Comparison of ENCODE assay signal across 16 cellular contexts in genomic region chr2:66461751-66462150, GRCh38. TPM values are rescaled to one million over a fixed set of nuclear protein-coding genes. Genes with fewer than 3 reads are reported as not detected.
"Had no signal": no experiment of that assay in that cellular context is flagged by ENCODE, and none has a peak within 500 bp of the region (broad histone marks: within the 10 kb centered on the region; RNA-seq: fewer than 3 reads in every experiment).

No MANE protein-coding gene starts in this region.

- H3K4me1 ChIP-seq: SJSA1 had no signal

- H3K4me3 ChIP-seq: gastrocnemius medialis, heart left ventricle, SJSA1, transverse colon had no signal

- ATAC-seq: activated T-cell treated with anti-CD3 and anti-CD28 coated beads, Interleukin-2, amount 50 U/mL, for 72 hours; gastrocnemius medialis; heart left ventricle; left ventricle myocardium superior; natural killer cell treated with Interleukin-12 subunit alpha and Interleukin-12 subunit beta and Interleukin-15 and Interleukin-18, amount 100 ng/mL, for 72 hours had no signal

- H3K36me3 Mint-ChIP-seq: memory B cell; natural killer cell treated with Interleukin-12 subunit alpha and Interleukin-12 subunit beta and Interleukin-15 and Interleukin-18, amount 100 ng/mL, for 72 hours had no signal

- DNase-seq: activated CD4-positive, alpha-beta T cell treated with anti-CD3 and anti-CD28 coated beads, Interleukin-2, amount 50 U/mL, for 4 hours; activated effector memory CD4-positive, alpha-beta T cell treated with anti-CD3 and anti-CD28 coated beads, Interleukin-2, amount 50 U/mL, for 16 hours; activated naive CD4-positive, alpha-beta T cell treated with anti-CD3 and anti-CD28 coated beads, Interleukin-2, amount 50 U/mL, for 16 hours; activated T-cell treated with anti-CD3 and anti-CD28 coated beads, Interleukin-2, amount 50 U/mL, for 72 hours; dermis blood vessel endothelial cell; gastrocnemius medialis; heart left ventricle; left ventricle myocardium superior; stimulated activated CD8-positive, alpha-beta memory T cell treated with anti-CD3 and anti-CD28 coated beads, Interleukin-4, amount 100 ng/mL, for 48 hours; stimulated activated naive CD4-positive, alpha-beta T cell treated with Interleukin-2 at 50 U/mL for 16 hours; transverse colon had no signal

- H3K36me3 ChIP-seq: gastrocnemius medialis, transverse colon had no signal

- H3K9me3 Mint-ChIP-seq: activated T-cell treated with anti-CD3 and anti-CD28 coated beads, Interleukin-2, amount 50 U/mL, for 72 hours; memory B cell; natural killer cell treated with Interleukin-12 subunit alpha and Interleukin-12 subunit beta and Interleukin-15 and Interleukin-18, amount 100 ng/mL, for 72 hours; T-helper 2 cell treated with Interferon-gamma antibody and Interleukin-4, amounts not matched to agents 5 μg/mL and 100 μg/mL, for 36 hours had no signal

- H3K4me1 Mint-ChIP-seq: memory B cell had no signal

- H3K27ac Mint-ChIP-seq: activated T-cell treated with anti-CD3 and anti-CD28 coated beads, Interleukin-2, amount 50 U/mL, for 72 hours; memory B cell; natural killer cell treated with Interleukin-12 subunit alpha and Interleukin-12 subunit beta and Interleukin-15 and Interleukin-18, amount 100 ng/mL, for 72 hours; T-helper 2 cell treated with Interferon-gamma antibody and Interleukin-4, amounts not matched to agents 5 μg/mL and 100 μg/mL, for 36 hours had no signal

- H3K27me3 ChIP-seq: gastrocnemius medialis, heart left ventricle, SJSA1, transverse colon had no signal

- H3K27ac ChIP-seq: gastrocnemius medialis, heart left ventricle, SJSA1 had no signal

- H3K9me3 ChIP-seq: gastrocnemius medialis, heart left ventricle, SJSA1, transverse colon had no signal

- H3K4me3 Mint-ChIP-seq: activated T-cell treated with anti-CD3 and anti-CD28 coated beads, Interleukin-2, amount 50 U/mL, for 72 hours; memory B cell; natural killer cell treated with Interleukin-12 subunit alpha and Interleukin-12 subunit beta and Interleukin-15 and Interleukin-18, amount 100 ng/mL, for 72 hours; T-helper 2 cell treated with Interferon-gamma antibody and Interleukin-4, amounts not matched to agents 5 μg/mL and 100 μg/mL, for 36 hours had no signal

RNA-seq across cellular contexts. Expression of gene MEIS1, which starts 26.8 kb away (rescaled TPM):
- total RNA-seq: activated CD8-positive, alpha-beta memory T cell treated with anti-CD3 and anti-CD28 coated beads for 36 hours had no signal
